In the genomic region with DNA sequence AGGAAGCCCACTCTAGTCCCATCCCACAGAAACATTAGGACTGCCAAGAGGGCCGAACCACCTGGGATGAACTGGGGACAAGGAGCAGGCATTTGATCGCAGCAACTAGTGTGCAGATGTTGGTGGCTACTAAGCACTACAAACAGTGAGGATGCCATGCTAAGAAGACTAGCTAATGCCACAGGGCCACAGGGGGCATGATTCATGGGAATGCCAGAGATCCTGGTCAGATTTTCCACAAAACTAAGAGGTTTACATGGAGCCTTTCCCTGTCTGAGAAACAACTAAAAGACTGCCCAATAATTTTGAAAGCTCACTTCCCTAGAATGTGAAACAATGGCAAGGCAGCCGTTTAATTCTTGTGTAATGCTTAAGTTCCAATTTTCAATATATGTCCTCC, we compare ENCODE assay signal across 21 cellular contexts.
"Had no signal": no experiment of that assay in that cellular context is flagged by ENCODE, and none has a peak within 500 bp of the region (broad histone marks: within the 10 kb centered on the region; RNA-seq: fewer than 3 reads in every experiment).

No MANE protein-coding gene starts in this region.

- H3K27ac Mint-ChIP-seq: activated B cell treated with CpG ODN at 0.5 μM for 24 hours; activated CD4-positive, alpha-beta memory T cell treated with anti-CD3 and anti-CD28 coated beads for 36 hours; activated naive CD4-positive, alpha-beta T cell treated with anti-CD3 and anti-CD28 coated beads, Interleukin-2, amount 10 ng/mL, durations not matched to agents 7 days and 5 days; endodermal cell; nephron; stimulated activated effector memory CD8-positive, alpha-beta T cell treated with anti-CD3 and anti-CD28 coated beads, Interleukin-12 subunit alpha, Interleukin-12 subunit beta, amount 100 ng/mL, for 72 hours; stimulated activated naive CD8-positive, alpha-beta T cell treated with anti-CD3 and anti-CD28 coated beads, Interleukin-15, amount 100 ng/mL, for 72 hours had no signal

- H3K4me3 Mint-ChIP-seq: activated B cell treated with CpG ODN at 0.5 μM for 24 hours; activated CD4-positive, alpha-beta memory T cell treated with anti-CD3 and anti-CD28 coated beads for 36 hours; activated naive CD4-positive, alpha-beta T cell treated with anti-CD3 and anti-CD28 coated beads, Interleukin-2, amount 10 ng/mL, durations not matched to agents 7 days and 5 days; endodermal cell; nephron; stimulated activated effector memory CD8-positive, alpha-beta T cell treated with anti-CD3 and anti-CD28 coated beads, Interleukin-12 subunit alpha, Interleukin-12 subunit beta, amount 100 ng/mL, for 72 hours; stimulated activated naive CD8-positive, alpha-beta T cell treated with anti-CD3 and anti-CD28 coated beads, Interleukin-15, amount 100 ng/mL, for 72 hours had no signal

- H3K4me1 Mint-ChIP-seq: activated B cell treated with CpG ODN at 0.5 μM for 24 hours; activated naive CD4-positive, alpha-beta T cell treated with anti-CD3 and anti-CD28 coated beads, Interleukin-2, amount 10 ng/mL, durations not matched to agents 7 days and 5 days; endodermal cell; nephron; stimulated activated effector memory CD8-positive, alpha-beta T cell treated with anti-CD3 and anti-CD28 coated beads, Interleukin-12 subunit alpha, Interleukin-12 subunit beta, amount 100 ng/mL, for 72 hours; stimulated activated naive CD8-positive, alpha-beta T cell treated with anti-CD3 and anti-CD28 coated beads, Interleukin-15, amount 100 ng/mL, for 72 hours had no signal

- H3K27me3 Mint-ChIP-seq: activated B cell treated with CpG ODN at 0.5 μM for 24 hours; activated CD4-positive, alpha-beta memory T cell treated with anti-CD3 and anti-CD28 coated beads for 36 hours; activated naive CD4-positive, alpha-beta T cell treated with anti-CD3 and anti-CD28 coated beads, Interleukin-2, amount 10 ng/mL, durations not matched to agents 7 days and 5 days; stimulated activated naive CD8-positive, alpha-beta T cell treated with anti-CD3 and anti-CD28 coated beads, Interleukin-15, amount 100 ng/mL, for 72 hours had no signal

- H3K36me3 ChIP-seq: cardiac muscle cell, esophagus squamous epithelium, heart left ventricle, suprapubic skin, tibial nerve had no signal

- H3K36me3 Mint-ChIP-seq: activated CD4-positive, alpha-beta memory T cell treated with anti-CD3 and anti-CD28 coated beads for 36 hours; activated naive CD4-positive, alpha-beta T cell treated with anti-CD3 and anti-CD28 coated beads, Interleukin-2, amount 10 ng/mL, durations not matched to agents 7 days and 5 days; stimulated activated effector memory CD8-positive, alpha-beta T cell treated with anti-CD3 and anti-CD28 coated beads, Interleukin-12 subunit alpha, Interleukin-12 subunit beta, amount 100 ng/mL, for 72 hours had no signal

- H3K9me3 Mint-ChIP-seq: activated B cell treated with CpG ODN at 0.5 μM for 24 hours, nephron had no signal

- DNase-seq: activated B cell treated with CpG ODN at 0.5 μM for 24 hours; activated CD4-positive, alpha-beta memory T cell treated with anti-CD3 and anti-CD28 coated beads for 36 hours; activated CD4-positive, alpha-beta T cell treated with anti-CD3 and anti-CD28 coated beads for 4 hours; activated effector memory CD4-positive, alpha-beta T cell treated with anti-CD3 and anti-CD28 coated beads, Interleukin-2, amount 50 U/mL, for 16 hours; activated naive CD4-positive, alpha-beta T cell treated with anti-CD3 and anti-CD28 coated beads, Interleukin-2, amount 10 ng/mL, durations not matched to agents 7 days and 5 days; body of pancreas; cortex of kidney; endodermal cell; esophagus squamous epithelium; heart left ventricle; mammary epithelial cell; nucleus accumbens; small intestine; stimulated activated CD4-positive, alpha-beta T cell treated with anti-CD3 and anti-CD28 coated beads, Interleukin-2, amount 100 ng/mL, for 24 hours; stimulated activated naive CD8-positive, alpha-beta T cell treated with anti-CD3 and anti-CD28 coated beads, Interleukin-15, amount 100 ng/mL, for 72 hours; T-helper 9 cell had no signal

- H3K9me3 ChIP-seq: body of pancreas, esophagus squamous epithelium, heart left ventricle, suprapubic skin, tibial nerve had no signal

- H3K27me3 ChIP-seq: body of pancreas, cardiac muscle cell, esophagus squamous epithelium, heart left ventricle, suprapubic skin, tibial nerve had no signal

- H3K4me1 ChIP-seq: body of pancreas, esophagus squamous epithelium, heart left ventricle, suprapubic skin, tibial nerve had no signal

- H3K4me3 ChIP-seq: body of pancreas, cardiac muscle cell, esophagus squamous epithelium, heart left ventricle, suprapubic skin, tibial nerve had no signal

- H3K27ac ChIP-seq: body of pancreas, cardiac muscle cell, esophagus squamous epithelium, heart left ventricle, suprapubic skin, tibial nerve had no signal
